11 cellular contexts compared by ENCODE assay signal in the genomic region with DNA sequence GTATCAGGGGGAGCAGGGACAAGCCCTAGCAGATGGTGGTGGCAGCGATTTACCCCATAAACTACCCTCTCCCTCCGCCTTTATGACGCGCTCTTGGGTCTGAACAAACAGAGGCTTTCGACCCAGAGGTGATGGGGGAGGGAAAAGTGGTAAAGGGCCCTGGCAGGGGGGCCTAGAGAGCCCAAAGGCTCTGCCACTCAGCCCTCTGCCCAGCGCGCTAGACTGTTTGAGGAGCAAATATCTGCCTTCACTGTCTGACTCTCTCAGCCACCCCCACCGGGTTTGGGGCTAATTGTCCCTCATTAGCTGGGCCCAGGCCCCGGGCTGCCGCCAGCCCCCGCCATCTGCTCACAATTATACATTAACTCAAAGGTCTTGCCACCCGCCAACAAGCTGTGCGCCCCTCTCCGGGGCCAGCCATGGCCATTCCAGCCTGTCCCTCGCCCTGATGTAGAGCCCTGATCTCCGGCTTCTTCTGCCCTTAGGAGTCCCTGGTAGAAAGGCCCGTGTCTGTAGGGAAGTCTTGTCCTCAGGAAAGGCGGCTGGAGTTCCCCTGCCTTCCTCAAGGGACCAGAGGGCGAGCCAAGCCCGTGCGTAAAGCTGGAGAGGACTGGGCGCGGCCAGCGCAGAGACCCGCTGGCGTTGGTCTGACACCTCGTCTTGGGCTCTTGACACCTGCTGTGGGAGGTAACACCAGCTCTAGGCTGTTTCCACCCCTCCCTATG.
A peak's percentile ranks its signal among the peaks of the same experiment; 100 is the strongest.
DNase-seq lines count a peak whose midpoint lies in the region; ATAC-seq lines count a peak whose summit lies in the region.
"Had no signal": no experiment of that assay in that cellular context is flagged by ENCODE, and none has a peak within 500 bp of the region (broad histone marks: within the 10 kb centered on the region; RNA-seq: fewer than 3 reads in every experiment).

No MANE protein-coding gene starts in this region.

- no peak overlapping the region for H3K4me3 Mint-ChIP-seq in effector memory CD8-positive, alpha-beta T cell
- H3K4me3 Mint-ChIP-seq: activated CD8-positive, alpha-beta memory T cell treated with anti-CD3 and anti-CD28 coated beads, Interleukin-2, amount 10 ng/mL, durations not matched to agents 7 days and 5 days; activated naive CD8-positive, alpha-beta T cell; dendritic cell treated with granulocyte-macrophage colony-stimulating factor and Interleukin-4, amounts not matched to agents 40 ng/mL and 50 ng/mL, for 4 days had no signal

- H3K4me3 ChIP-seq in NT2/D1 (ENCODE audit: insufficient read length, low read depth) = peak overlapping the region; percentile 36
- H3K4me3 ChIP-seq: BLaER1 treated with 17β-estradiol and CSF1 and Interleukin-3, amounts not matched to agents 10 nM and 100 nM had no signal

- no peaks in the 10 kb centered on the region for H3K4me1 ChIP-seq in NT2/D1 (ENCODE audit: insufficient read depth, insufficient read length)

- no peak overlapping the region for H3K9ac ChIP-seq in NT2/D1 (ENCODE audit: insufficient read length, low read depth)
- H3K9ac ChIP-seq: BLaER1 treated with 17β-estradiol and CSF1 and Interleukin-3, amounts not matched to agents 10 nM and 100 nM had no signal

- H3K9me3 Mint-ChIP-seq in effector memory CD8-positive, alpha-beta T cell = no peaks in the 10 kb centered on the region
- H3K9me3 Mint-ChIP-seq: dendritic cell treated with granulocyte-macrophage colony-stimulating factor and Interleukin-4, amounts not matched to agents 40 ng/mL and 50 ng/mL, for 4 days had no signal

- no peak for ATAC-seq in effector memory CD8-positive, alpha-beta T cell (replicated peaks)
- ATAC-seq: activated CD8-positive, alpha-beta memory T cell treated with anti-CD3 and anti-CD28 coated beads, Interleukin-2, amount 10 ng/mL, durations not matched to agents 7 days and 5 days had no signal

- no peaks in the 10 kb centered on the region for H3K36me3 ChIP-seq in NT2/D1 (ENCODE audit: insufficient read depth, insufficient read length, low read length)
- H3K36me3 ChIP-seq: BLaER1 treated with 17β-estradiol and CSF1 and Interleukin-3, amounts not matched to agents 10 nM and 100 nM had no signal

- peaks cover 45% of the 10 kb centered on the region for H3K27me3 ChIP-seq in NT2/D1 (ENCODE audit: insufficient read depth, insufficient read length)
- H3K27me3 ChIP-seq: BLaER1 treated with 17β-estradiol and CSF1 and Interleukin-3, amounts not matched to agents 10 nM and 100 nM had no signal

- peaks cover 3% of the 10 kb centered on the region for H3K36me3 Mint-ChIP-seq in effector memory CD8-positive, alpha-beta T cell (ENCODE audit: insufficient read depth)
- H3K36me3 Mint-ChIP-seq: activated CD8-positive, alpha-beta memory T cell treated with anti-CD3 and anti-CD28 coated beads, Interleukin-2, amount 10 ng/mL, durations not matched to agents 7 days and 5 days; activated naive CD8-positive, alpha-beta T cell had no signal

- peaks cover 87 to 91% of the 10 kb centered on the region in 2 donors for H3K27me3 Mint-ChIP-seq in effector memory CD8-positive, alpha-beta T cell

- H3K9me3 ChIP-seq in NT2/D1 (ENCODE audit: insufficient read depth, low read length) = no peaks in the 10 kb centered on the region
- H3K9me3 ChIP-seq: BLaER1 treated with 17β-estradiol and CSF1 and Interleukin-3, amounts not matched to agents 10 nM and 100 nM had no signal

- peak; percentile 91 for DNase-seq in DMS 273 (lab: John Stamatoyannopoulos, UW; ENCODE audit: unreplicated experiment)
- DNase-seq in NT2/D1 (ENCODE audit: low read depth, low spot score) = no peak
- DNase-seq in kidney tubule cell (ENCODE audit: low spot score) = peak; percentile 10
- no peak for DNase-seq in C1 segment of cervical spinal cord (lab: John Stamatoyannopoulos, UW)
- DNase-seq in DMS153 treated with DMSO at 0.1 percent for 48 hours (lab: John Stamatoyannopoulos, UW; ENCODE audit: unreplicated experiment) = no peak
- no peak for DNase-seq in effector memory CD8-positive, alpha-beta T cell
- DNase-seq: activated CD8-positive, alpha-beta memory T cell treated with anti-CD3 and anti-CD28 coated beads, Interleukin-2, amount 10 ng/mL, durations not matched to agents 7 days and 5 days; retina had no signal

- H3K27ac Mint-ChIP-seq in effector memory CD8-positive, alpha-beta T cell = no peak overlapping the region
- H3K27ac Mint-ChIP-seq: activated CD8-positive, alpha-beta memory T cell treated with anti-CD3 and anti-CD28 coated beads, Interleukin-2, amount 10 ng/mL, durations not matched to agents 7 days and 5 days; activated naive CD8-positive, alpha-beta T cell; dendritic cell treated with granulocyte-macrophage colony-stimulating factor and Interleukin-4, amounts not matched to agents 40 ng/mL and 50 ng/mL, for 4 days had no signal

- H3K4me1 Mint-ChIP-seq in effector memory CD8-positive, alpha-beta T cell (ENCODE audit: low read depth in 2 of 2) = peaks cover 7 to 10% of the 10 kb centered on the region in 2 donors

Comparison
In these comparisons a context has a peak if more than half of its experiments do, and no peak if none do; other contexts are left out.
1. DNase-seq: peak in DMS 273 (single experiment) and kidney tubule cell (single experiment); none in NT2/D1 (single experiment), C1 segment of cervical spinal cord (0 of 14), DMS153 treated with DMSO at 0.1 percent for 48 hours (single experiment) and effector memory CD8-positive, alpha-beta T cell (0 of 3).